In genomic region chr12:47110706-47111391, GRCh38 we compare ENCODE assay signal across 1 cellular context.
TF ChIP-seq lines count a peak whose summit lies in the region.

No MANE protein-coding gene starts in this region.

TF ChIP-seq in endothelial cell of umbilical vein, 7 proteins besides CTCF, POLR2A, EP300 and RAD21:
- TF ChIP-seq POLR2AphosphoS5 (IDR thresholded peaks at IDR 0.05; ENCODE audit: insufficient read depth, low read depth, low read length) (no peak), MAX (IDR thresholded peaks at IDR 0.05; ENCODE audit: insufficient read depth, insufficient read length) (no peak), JUN (IDR thresholded peaks at IDR 0.05; ENCODE audit: borderline replicate concordance, insufficient read depth, insufficient read length, low read depth) (no peak), FOS (IDR thresholded peaks at IDR 0.05; ENCODE audit: borderline replicate concordance, insufficient read depth, low read length) (no peak), EZH2 (IDR thresholded peaks at IDR 0.05; ENCODE audit: borderline replicate concordance, low read depth, low read length, severe bottlenecking) (no peak), MYC (IDR thresholded peaks at IDR 0.05; ENCODE audit: low read depth, low read length) (no peak), GATA2 (IDR thresholded peaks at IDR 0.05; ENCODE audit: insufficient read depth, insufficient read length, low read depth, low read length) (no peak)
